26 cellular contexts compared by ENCODE assay signal in the genomic region with DNA sequence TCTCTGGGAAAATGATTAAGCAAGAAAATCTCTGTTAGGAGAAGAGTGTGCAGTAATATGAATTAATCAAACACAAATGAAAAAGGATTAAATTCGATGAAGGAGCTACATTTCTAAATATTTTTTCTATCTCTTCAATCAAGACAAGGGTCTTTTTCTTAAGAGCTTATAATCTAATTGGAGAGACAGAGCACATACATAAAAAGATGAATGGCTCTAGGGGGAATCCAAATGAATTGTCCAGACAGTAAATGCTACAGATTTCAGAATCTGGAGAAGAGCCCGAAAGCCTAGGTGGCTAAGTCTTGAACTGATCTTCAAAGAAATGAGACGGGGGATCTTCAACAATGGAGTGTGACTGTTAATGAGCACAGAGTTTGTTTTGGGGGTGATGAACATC.
"Had no signal": no experiment of that assay in that cellular context is flagged by ENCODE, and none has a peak within 500 bp of the region (broad histone marks: within the 10 kb centered on the region; RNA-seq: fewer than 3 reads in every experiment).

No MANE protein-coding gene starts in this region.

- H3K36me3 ChIP-seq: stomach, suprapubic skin, thoracic aorta, thyroid gland, tibial artery, tibial nerve, transverse colon, upper lobe of left lung, upper lobe of right lung, uterus, vagina had no signal

- H3K9me3 ChIP-seq: stomach, suprapubic skin, testis, thoracic aorta, thyroid gland, tibial artery, tibial nerve, transverse colon, upper lobe of left lung, upper lobe of right lung, uterus, vagina had no signal

- DNase-seq: stimulated activated CD4-positive, alpha-beta T cell treated with anti-CD3 and anti-CD28 coated beads, Interleukin-2, amount 100 ng/mL, for 48 hours; stimulated activated CD4-positive, alpha-beta T cell treated with anti-CD3 and anti-CD28 coated beads, Interleukin-4, amount 100 ng/mL, for 1 hour; stimulated activated CD4-positive, alpha-beta T cell treated with anti-CD3 and anti-CD28 coated beads, Interleukin-4, amount 100 ng/mL, for 24 hours; stimulated activated CD4-positive, alpha-beta T cell treated with anti-CD3 and anti-CD28 coated beads, Interleukin-4, amount 100 ng/mL, for 4 hours; stimulated activated CD8-positive, alpha-beta memory T cell treated with anti-CD3 and anti-CD28 coated beads, Interleukin-4, amount 100 ng/mL, for 48 hours; stimulated activated naive B cell treated with anti-CD40 and anti-IgM and Interleukin-4, amounts not matched to agents 10 μg/mL and 1 μg/mL and 100 μg/mL, for 72 hours; stimulated activated naive CD4-positive, alpha-beta T cell; stimulated activated naive CD4-positive, alpha-beta T cell treated with Interleukin-2 at 50 U/mL for 16 hours; stimulated activated naive CD8-positive, alpha-beta T cell treated with anti-CD3 and anti-CD28 coated beads, Interleukin-15, amount 100 ng/mL, for 72 hours; stimulated activated naive CD8-positive, alpha-beta T cell treated with anti-CD3 and anti-CD28 coated beads, Interleukin-15, Interleukin-2, amounts not matched to agents 100 U/mL and 50 U/mL, for 24 hours; stomach; substantia nigra; testis; thyroid gland; tibial artery; transverse colon; trophoblast cell; upper lobe of left lung; upper lobe of right lung; uterus had no signal

- H3K4me1 ChIP-seq: stomach, suprapubic skin, testis, thyroid gland, tibial artery, tibial nerve, transverse colon, upper lobe of left lung, upper lobe of right lung, uterus, vagina had no signal

- H3K27me3 ChIP-seq: stomach, suprapubic skin, testis, thyroid gland, tibial artery, tibial nerve, transverse colon, upper lobe of left lung, upper lobe of right lung, uterus, vagina had no signal

- H3K27ac ChIP-seq: stomach, suprapubic skin, testis, thoracic aorta, thyroid gland, tibial artery, tibial nerve, transverse colon, upper lobe of left lung, upper lobe of right lung, uterus, vagina had no signal

- H3K4me3 ChIP-seq: stomach, suprapubic skin, testis, thoracic aorta, thyroid gland, tibial artery, tibial nerve, transverse colon, upper lobe of left lung, upper lobe of right lung, uterus, vagina had no signal

- ATAC-seq: stimulated activated effector memory CD8-positive, alpha-beta T cell treated with anti-CD3 and anti-CD28 coated beads, Interleukin-12 subunit alpha, Interleukin-12 subunit beta, amount 100 ng/mL, for 72 hours; stimulated activated memory B cell treated with anti-CD40 and anti-IgM and Interleukin-4, amounts not matched to agents 10 μg/mL and 1 μg/mL and 100 μg/mL, for 72 hours; stimulated activated naive B cell treated with anti-CD40 and anti-IgM and Interleukin-4, amounts not matched to agents 10 μg/mL and 1 μg/mL and 100 μg/mL, for 72 hours; stimulated activated naive CD8-positive, alpha-beta T cell treated with anti-CD3 and anti-CD28 coated beads, Interleukin-15, amount 100 ng/mL, for 72 hours; stimulated activated naive CD8-positive, alpha-beta T cell treated with anti-CD3 and anti-CD28 coated beads, Interleukin-15, Interleukin-2, amounts not matched to agents 100 U/mL and 50 U/mL, for 24 hours; upper lobe of right lung had no signal
